Comparison of ENCODE assay signal across 1 cellular context in the genomic region with DNA sequence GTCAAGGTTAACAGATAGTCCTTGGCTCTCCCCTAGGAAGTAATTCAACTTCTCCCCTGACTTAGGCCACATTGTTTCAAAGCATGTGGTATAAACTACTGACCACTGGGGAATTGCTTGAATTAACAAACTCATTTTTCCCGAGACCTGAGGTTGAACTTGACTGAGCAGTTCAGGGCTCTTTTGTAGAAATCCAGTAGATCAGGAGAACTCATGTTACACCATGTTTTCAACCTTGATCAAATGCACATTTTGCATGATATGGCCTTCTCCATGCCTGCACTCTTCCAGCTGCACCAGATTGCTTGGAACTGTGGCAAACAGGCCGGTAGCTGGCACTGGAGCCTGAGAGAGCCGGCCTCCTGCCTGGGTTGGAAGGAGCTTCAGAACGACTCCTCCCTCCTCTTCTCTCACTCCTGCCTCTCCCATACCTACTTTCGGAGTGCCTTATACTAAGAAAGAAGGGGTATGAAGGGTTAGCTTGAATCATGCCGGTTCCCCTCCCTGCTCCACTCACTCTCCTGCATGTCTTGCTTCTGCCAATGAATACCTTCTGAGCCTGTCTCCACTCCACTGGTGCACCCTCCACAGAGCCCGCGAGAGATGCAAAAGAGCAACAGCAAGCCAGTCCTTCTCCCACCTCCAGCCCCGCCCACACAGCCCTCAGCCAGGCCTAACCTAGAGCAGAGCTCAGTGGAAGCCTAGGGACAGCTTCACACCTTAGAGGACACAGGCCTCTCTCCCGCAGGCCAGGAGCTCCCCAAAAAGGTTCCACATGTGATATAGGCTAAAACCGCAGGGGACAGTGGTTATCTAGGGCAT.
TF ChIP-seq lines count a peak whose summit lies in the region.

No MANE protein-coding gene starts in this region.

TF ChIP-seq in WTC11, 78 proteins besides CTCF, POLR2A, EP300 and RAD21 (continued from another document):
- no peak for TF ChIP-seq SMAD4 (CRISPR knock-in tag; IDR thresholded peaks at IDR 0.05)
- TF ChIP-seq, protein P1, sequence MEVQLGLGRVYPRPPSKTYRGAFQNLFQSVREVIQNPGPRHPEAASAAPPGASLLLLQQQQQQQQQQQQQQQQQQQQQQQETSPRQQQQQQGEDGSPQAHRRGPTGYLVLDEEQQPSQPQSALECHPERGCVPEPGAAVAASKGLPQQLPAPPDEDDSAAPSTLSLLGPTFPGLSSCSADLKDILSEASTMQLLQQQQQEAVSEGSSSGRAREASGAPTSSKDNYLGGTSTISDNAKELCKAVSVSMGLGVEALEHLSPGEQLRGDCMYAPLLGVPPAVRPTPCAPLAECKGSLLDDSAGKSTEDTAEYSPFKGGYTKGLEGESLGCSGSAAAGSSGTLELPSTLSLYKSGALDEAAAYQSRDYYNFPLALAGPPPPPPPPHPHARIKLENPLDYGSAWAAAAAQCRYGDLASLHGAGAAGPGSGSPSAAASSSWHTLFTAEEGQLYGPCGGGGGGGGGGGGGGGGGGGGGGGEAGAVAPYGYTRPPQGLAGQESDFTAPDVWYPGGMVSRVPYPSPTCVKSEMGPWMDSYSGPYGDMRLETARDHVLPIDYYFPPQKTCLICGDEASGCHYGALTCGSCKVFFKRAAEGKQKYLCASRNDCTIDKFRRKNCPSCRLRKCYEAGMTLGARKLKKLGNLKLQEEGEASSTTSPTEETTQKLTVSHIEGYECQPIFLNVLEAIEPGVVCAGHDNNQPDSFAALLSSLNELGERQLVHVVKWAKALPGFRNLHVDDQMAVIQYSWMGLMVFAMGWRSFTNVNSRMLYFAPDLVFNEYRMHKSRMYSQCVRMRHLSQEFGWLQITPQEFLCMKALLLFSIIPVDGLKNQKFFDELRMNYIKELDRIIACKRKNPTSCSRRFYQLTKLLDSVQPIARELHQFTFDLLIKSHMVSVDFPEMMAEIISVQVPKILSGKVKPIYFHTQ (CRISPR knock-in tag; IDR thresholded peaks at IDR 0.05) = no peak
TF ChIP-seq in WTC11: peak in this region for 0.
